8 cellular contexts compared by ENCODE assay signal in genomic region chr15:40279437-40280141, GRCh38. TPM values are rescaled to one million over a fixed set of nuclear protein-coding genes. Genes with fewer than 3 reads are reported as not detected.
A peak's percentile ranks its signal among the peaks of the same experiment; 100 is the strongest.
DNase-seq lines count a peak whose midpoint lies in the region; ATAC-seq, FAIRE-seq and TF ChIP-seq lines count a peak whose summit lies in the region.

No MANE protein-coding gene starts in this region.

- POLR2A ChIA-PET in A549 (lab: Yijun Ruan, JAX), result no interaction called here
- POLR2A ChIA-PET in naive thymus-derived CD8-positive, alpha-beta T cell (lab: Charles Lee), result interaction anchor here (0.6 to 2.5 kb wide), 4 partner anchors 30 to 345 kb away, joined by 3 to 45 read pairs (median 4); partner anchors contain the start of gene PLCB2

- H3K4me2 ChIP-seq in A549, result no peak overlapping the region

- H3K27me3 Mint-ChIP-seq in naive thymus-derived CD8-positive, alpha-beta T cell, result peaks cover 5 to 50% (median 16%) of the 10 kb centered on the region in 5 donors
- peaks cover 29 to 55% of the 10 kb centered on the region in 2 donors for H3K27me3 Mint-ChIP-seq in stimulated activated naive B cell treated with anti-CD40 and anti-IgM and Interleukin-4, amounts not matched to agents 10 μg/mL and 1 μg/mL and 100 μg/mL, for 72 hours

- no peaks in the 10 kb centered on the region for H3K36me3 Mint-ChIP-seq in naive thymus-derived CD8-positive, alpha-beta T cell
- H3K36me3 Mint-ChIP-seq in stimulated activated naive B cell treated with anti-CD40 and anti-IgM and Interleukin-4, amounts not matched to agents 10 μg/mL and 1 μg/mL and 100 μg/mL, for 72 hours, result peaks cover 0 to 2% of the 10 kb centered on the region in 2 donors

- H3K27ac Mint-ChIP-seq in naive thymus-derived CD8-positive, alpha-beta T cell, result no peak overlapping the region
- no peak overlapping the region for H3K27ac Mint-ChIP-seq in stimulated activated naive B cell treated with anti-CD40 and anti-IgM and Interleukin-4, amounts not matched to agents 10 μg/mL and 1 μg/mL and 100 μg/mL, for 72 hours

- in situ Hi-C loops in GM13977 (cut with MboI; ENCODE audit: low pct_unique_long_range_greater_than_20kb, low sequenced_read_pairs, unreplicated experiment), result loop anchor here (10.0 kb wide), 1 partner anchor 235 kb away; no protein-coding TSS in a partner anchor

- intact Hi-C loops in esophagus muscularis mucosa (cut with DNase I), result loop anchor here (1.0 to 5.0 kb wide), 2 partner anchors 38 to 142 kb away; no protein-coding TSS in a partner anchor

- ATAC-seq in A549 (peak; percentile 58 to 77; a peak in 5 of 6 replicates), GM19452 (IDR thresholded peaks at IDR 0.05; ENCODE audit: unreplicated experiment) (no peak)
- peak in 1 of 2 donors; percentile 34 for ATAC-seq in naive thymus-derived CD8-positive, alpha-beta T cell
- ATAC-seq in stimulated activated naive B cell treated with anti-CD40 and anti-IgM and Interleukin-4, amounts not matched to agents 10 μg/mL and 1 μg/mL and 100 μg/mL, for 72 hours (replicated peaks), result peak; percentile 30 to 38

- TF ChIP-seq CTCF in A549 (IDR thresholded peaks at IDR 0.05) (peak; percentile 74), GM13977 (IDR thresholded peaks at IDR 0.05; ENCODE audit: extremely low read depth, insufficient read depth, missing control alignments) (peak; percentile 98), esophagus muscularis mucosa (IDR thresholded peaks at IDR 0.05) (peak in 2 of 3 experiments; percentile 94 to 99)

- H3K4me1 ChIP-seq in A549 (no peaks in the 10 kb centered on the region), esophagus muscularis mucosa (peaks cover 27 to 38% (median 35%) of the 10 kb centered on the region in 4 donors)

- H3K9me3 Mint-ChIP-seq in naive thymus-derived CD8-positive, alpha-beta T cell, result no peaks in the 10 kb centered on the region
- no peaks in the 10 kb centered on the region for H3K9me3 Mint-ChIP-seq in stimulated activated naive B cell treated with anti-CD40 and anti-IgM and Interleukin-4, amounts not matched to agents 10 μg/mL and 1 μg/mL and 100 μg/mL, for 72 hours

- H3K27me3 ChIP-seq in esophagus muscularis mucosa, result peaks cover 26 to 76% (median 43%) of the 10 kb centered on the region in 4 donors

- H3K4me3 ChIP-seq in A549 (no peak overlapping the region), esophagus muscularis mucosa (peak overlapping the region in 2 of 4 donors; percentile 22 to 31)

- H3K4me1 Mint-ChIP-seq in naive thymus-derived CD8-positive, alpha-beta T cell, result peaks cover 0 to 29% (median 9%) of the 10 kb centered on the region in 4 donors
- H3K4me1 Mint-ChIP-seq in stimulated activated naive B cell treated with anti-CD40 and anti-IgM and Interleukin-4, amounts not matched to agents 10 μg/mL and 1 μg/mL and 100 μg/mL, for 72 hours, result peaks cover 24 to 43% of the 10 kb centered on the region in 2 donors

- TF ChIP-seq EP300 in A549 (IDR thresholded peaks at IDR 0.05) (no peak), esophagus muscularis mucosa (IDR thresholded peaks at IDR 0.05) (no peak)

- 25% methylated on average over 15 of the region's 40 CpGs for WGBS in A549 (ENCODE audit: missing lambda C conversion rate)
- whole genome bisulfite sequencing in esophagus muscularis mucosa, result 8% methylated on average over 10 of the region's 40 CpGs

- H3K4me3 Mint-ChIP-seq in naive thymus-derived CD8-positive, alpha-beta T cell, result peak overlapping the region in 2 of 10 donors; percentile 38 to 42
- H3K4me3 Mint-ChIP-seq in stimulated activated naive B cell treated with anti-CD40 and anti-IgM and Interleukin-4, amounts not matched to agents 10 μg/mL and 1 μg/mL and 100 μg/mL, for 72 hours, result no peak overlapping the region

- no peak for FAIRE-seq in A549 (lab: Jason Lieb, UNC)

- TF ChIP-seq RAD21 in A549 (conservative IDR thresholded peaks at IDR 0.05 in 1 of 2, IDR thresholded peaks at IDR 0.05 in 1 of 2), result peak; percentile 63 to 65

- DNase-seq in A549 (ENCODE audit: low read depth in 1 of 2, low spot score in 1 of 2) (peak; percentile 48 to 51), GM13977 (ENCODE audit: low spot score) (peak; percentile 87), NCI-H774 (lab: John Stamatoyannopoulos, UW) (peak; percentile 54), activated T-cell treated with anti-CD3 and anti-CD28 coated beads for 4 hours (peak; percentile 62), esophagus muscularis mucosa (ENCODE audit: extremely low spot score) (no peak)
- DNase-seq in naive thymus-derived CD8-positive, alpha-beta T cell, result peak; percentile 29 to 79 (median 66)
- peak; percentile 46 for DNase-seq in stimulated activated naive B cell treated with anti-CD40 and anti-IgM and Interleukin-4, amounts not matched to agents 10 μg/mL and 1 μg/mL and 100 μg/mL, for 72 hours

- CTCF ChIA-PET in A549 (lab: Yijun Ruan, JAX), result interaction anchor here (0.6 to 19.7 kb wide), 42 partner anchors 9 to 268 kb away, joined by 3 to 658 read pairs (median 4); partner anchors contain the start of genes BAHD1, CCDC9B, PAK6 and PLCB2

- TF ChIP-seq POLR2A in A549 (IDR thresholded peaks at IDR 0.05; ENCODE audit: low read length) (no peak), esophagus muscularis mucosa (IDR thresholded peaks at IDR 0.05; ENCODE audit: low read depth) (no peak)

- H3K27ac ChIP-seq in A549, result no peak overlapping the region
- H3K27ac ChIP-seq in esophagus muscularis mucosa (replicated peaks in 1 of 4), result no peak overlapping the region

- H3K9me3 ChIP-seq in A549 (no peaks in the 10 kb centered on the region), esophagus muscularis mucosa (no peaks in the 10 kb centered on the region)

- H3K36me3 ChIP-seq in esophagus muscularis mucosa, result no peaks in the 10 kb centered on the region

TF ChIP-seq in A549, 52 proteins besides CTCF, POLR2A, EP300 and RAD21:
- TF ChIP-seq MAX (IDR thresholded peaks at IDR 0.05) (0 out of 2 replicates have a peak, but pooled peaks have one; percentile 34), USF2 (IDR thresholded peaks at IDR 0.05) (no peak), SMC3 (IDR thresholded peaks at IDR 0.05) (peak; percentile 79), MAZ (IDR thresholded peaks at IDR 0.05; ENCODE audit: borderline replicate concordance, low read depth, low read length) (no peak), RCOR1 (IDR thresholded peaks at IDR 0.05; ENCODE audit: low read depth, low read length) (no peak)

RNA-seq across cellular contexts. Expression of gene ANKRD63, which starts 3.3 kb away (rescaled TPM):
- polyA plus RNA-seq in A549 (2011; rRNA removed) (not detected in 2 replicates), A549 (2017; fragmentation: RNase III; extraction: RNeasy Plus Mini Kit Qiagen cat#74134 plus additional on column Dnase treatment) (0.08 to 0.25 TPM (median 0.10 TPM) in 3 replicates)
- polyA plus RNA-seq in A549 (2012; cell fraction: cytosol; rRNA removed), result 0.12 and 0.29 TPM in 2 replicates
- 0.40 and 0.96 TPM in 2 replicates for polyA plus RNA-seq in A549 (2012; cell fraction: nucleus; rRNA removed)
- not detected in 2 replicates for polyA minus RNA-seq in A549 (2011; rRNA and poly(A)+ RNA removed)
- not detected for total RNA-seq in esophagus muscularis mucosa
- under 1 TPM in 1 of 2 experiments, not detected in 1; 0.31 TPM for total RNA-seq in naive thymus-derived CD8-positive, alpha-beta T cell
- polyA plus RNA-seq in naive thymus-derived CD8-positive, alpha-beta T cell, result under 1 TPM in 1 of 3 donors, not detected in 2; 0.20 TPM

RNA-seq across cellular contexts. Expression of gene PLCB2, which starts 28.1 kb away (rescaled TPM):
- 0.19 and 0.30 TPM in 2 replicates for polyA plus RNA-seq in A549 (2011; rRNA removed)
- 0.65 and 0.84 TPM in 2 replicates for polyA plus RNA-seq in A549 (2012; cell fraction: cytosol; rRNA removed)
- polyA plus RNA-seq in A549 (2012; cell fraction: nucleus; rRNA removed), result 0.98 and 1.1 TPM in 2 replicates
- 0.38 to 0.58 TPM (median 0.49 TPM) in 3 replicates for polyA plus RNA-seq in A549 (2017; fragmentation: RNase III; extraction: RNeasy Plus Mini Kit Qiagen cat#74134 plus additional on column Dnase treatment)
- polyA minus RNA-seq in A549 (2011; rRNA and poly(A)+ RNA removed), result 0.37 TPM in 1 of 2 replicates, not detected in the other
- 10 to 100 TPM in 1 of 4 donors, 1 to 10 TPM in 3; 5.8 to 13.3 (median 9.7) TPM for total RNA-seq in esophagus muscularis mucosa
- total RNA-seq in naive thymus-derived CD8-positive, alpha-beta T cell, result 100 to 1,000 TPM; 156 to 166 TPM
- polyA plus RNA-seq in naive thymus-derived CD8-positive, alpha-beta T cell, result 10 to 100 TPM; 14.5 to 23.0 (median 22.2) TPM

RNA-seq across cellular contexts. Expression of gene PAK6, which starts 40.7 kb away (rescaled TPM):
- polyA plus RNA-seq in A549 (2011; rRNA removed) (0.08 and 0.16 TPM in 2 replicates), A549 (2017; fragmentation: RNase III; extraction: RNeasy Plus Mini Kit Qiagen cat#74134 plus additional on column Dnase treatment) (0.05 to 0.12 TPM (median 0.10 TPM) in 3 replicates)
- 0.03 and 0.04 TPM in 2 replicates for polyA plus RNA-seq in A549 (2012; cell fraction: cytosol; rRNA removed)
- 0.10 and 0.22 TPM in 2 replicates for polyA plus RNA-seq in A549 (2012; cell fraction: nucleus; rRNA removed)
- 0.08 TPM in 1 of 2 replicates, not detected in the other for polyA minus RNA-seq in A549 (2011; rRNA and poly(A)+ RNA removed)
- under 1 TPM in 3 of 4 donors, not detected in 1; 0.33 to 0.52 (median 0.45) TPM for total RNA-seq in esophagus muscularis mucosa
- not detected for total RNA-seq in naive thymus-derived CD8-positive, alpha-beta T cell
- polyA plus RNA-seq in naive thymus-derived CD8-positive, alpha-beta T cell, result 1 to 10 TPM in 1 of 3 donors, not detected in 2; 1.1 TPM

RNA-seq across cellular contexts. Expression of gene INAFM2, which starts 43.9 kb away (rescaled TPM):
- 2.8 and 3.5 TPM in 2 replicates for polyA plus RNA-seq in A549 (2011; rRNA removed)
- 0.98 and 1.6 TPM in 2 replicates for polyA plus RNA-seq in A549 (2012; cell fraction: cytosol; rRNA removed)
- polyA plus RNA-seq in A549 (2012; cell fraction: nucleus; rRNA removed), result 1.0 and 1.2 TPM in 2 replicates
- 3.3 to 3.9 TPM (median 3.8 TPM) in 3 replicates for polyA plus RNA-seq in A549 (2017; fragmentation: RNase III; extraction: RNeasy Plus Mini Kit Qiagen cat#74134 plus additional on column Dnase treatment)
- polyA minus RNA-seq in A549 (2011; rRNA and poly(A)+ RNA removed), result 0.74 and 1.2 TPM in 2 replicates
- total RNA-seq in esophagus muscularis mucosa, result 10 to 100 TPM; 39.0 to 41.3 (median 40.7) TPM
- total RNA-seq in naive thymus-derived CD8-positive, alpha-beta T cell, result 1 to 10 TPM; 6.2 to 8.1 TPM
- 1 to 10 TPM in 2 of 3 donors, under 1 TPM in 1; 0.69 to 2.5 (median 1.9) TPM for polyA plus RNA-seq in naive thymus-derived CD8-positive, alpha-beta T cell

Comparison
In these comparisons a context has a peak if more than half of its experiments do, and no peak if none do; other contexts are left out.
1. RNA of gene PLCB2, which starts 28.1 kb away (total RNA-seq): 156 to 166 TPM in naive thymus-derived CD8-positive, alpha-beta T cell; 5.8 to 13.3 TPM in esophagus muscularis mucosa; every median in the first group is over 10 times any median in the second.
2. Peak in every context shown above with its lines, with median percentiles within 50 percentile points of each other: CTCF ChIP-seq.